19 cellular contexts compared by ENCODE assay signal in genomic region chr9:136776947-136777346, GRCh38. TPM values are rescaled to one million over a fixed set of nuclear protein-coding genes. Genes with fewer than 3 reads are reported as not detected.
A peak's percentile ranks its signal among the peaks of the same experiment; 100 is the strongest.
DNase-seq lines count a peak whose midpoint lies in the region; ATAC-seq, FAIRE-seq and TF ChIP-seq lines count a peak whose summit lies in the region.
"Had no signal": no experiment of that assay in that cellular context is flagged by ENCODE, and none has a peak within 500 bp of the region (broad histone marks: within the 10 kb centered on the region; RNA-seq: fewer than 3 reads in every experiment).

No MANE protein-coding gene starts in this region.

- peaks cover 57% of the 10 kb centered on the region for H3K27me3 Mint-ChIP-seq in Calu3 (ENCODE audit: unreplicated experiment)
- H3K27me3 Mint-ChIP-seq in naive thymus-derived CD4-positive, alpha-beta T cell, result peaks cover 10 to 35% (median 13%) of the 10 kb centered on the region in 5 donors

- no peak overlapping the region for H3K27ac Mint-ChIP-seq in Calu3 (ENCODE audit: unreplicated experiment)
- peak overlapping the region in 1 of 9 donors; percentile 7 for H3K27ac Mint-ChIP-seq in naive thymus-derived CD4-positive, alpha-beta T cell
- H3K27ac Mint-ChIP-seq: IgD-negative memory B cell had no signal

- H3K4me1 Mint-ChIP-seq in Calu3 (ENCODE audit: low read depth, unreplicated experiment), result peaks cover 16% of the 10 kb centered on the region
- peaks cover 0 to 11% (median 1%) of the 10 kb centered on the region in 7 donors for H3K4me1 Mint-ChIP-seq in naive thymus-derived CD4-positive, alpha-beta T cell

- H3K36me3 ChIP-seq in OCI-LY3 (replicated peaks; ENCODE audit: low read depth, low read length) (no peaks in the 10 kb centered on the region), kidney (ENCODE audit: control insufficient read depth in 1 of 2, insufficient read depth in 2 of 2, low read length in 2 of 2) (no peaks in the 10 kb centered on the region)
- H3K36me3 ChIP-seq in naive thymus-derived CD4-positive, alpha-beta T cell (ENCODE audit: control insufficient read depth in 2 of 3, insufficient read depth in 3 of 3, low read length in 3 of 3), result no peaks in the 10 kb centered on the region

- H3K9me3 Mint-ChIP-seq in Calu3 (ENCODE audit: low read depth, unreplicated experiment), result no peaks in the 10 kb centered on the region
- H3K9me3 Mint-ChIP-seq in naive thymus-derived CD4-positive, alpha-beta T cell, result peaks cover 0 to 11% (median 5%) of the 10 kb centered on the region in 11 donors

- peak overlapping the region; percentile 4; the same call in 1 of the 2 replicates for H3K4me2 ChIP-seq in OCI-LY3 (ENCODE audit: low read length)

- H3K27ac ChIP-seq in OCI-LY3 (ENCODE audit: low read length), result no peak overlapping the region
- H3K27ac ChIP-seq in kidney (ENCODE audit: low read depth in 2 of 2, low read length in 2 of 2), result no peak overlapping the region
- no peak overlapping the region for H3K27ac ChIP-seq in naive thymus-derived CD4-positive, alpha-beta T cell (ENCODE audit: low read depth, low read length)

- no peak overlapping the region for H2AFZ ChIP-seq in OCI-LY3 (ENCODE audit: low read depth, low read length)

- H3K27me3 ChIP-seq in OCI-LY3 (ENCODE audit: low read depth, low read length), result peaks cover 33% of the 10 kb centered on the region
- H3K27me3 ChIP-seq in naive thymus-derived CD4-positive, alpha-beta T cell (ENCODE audit: control insufficient read depth in 2 of 2, insufficient read depth in 2 of 2, low read length in 2 of 2), result no peaks in the 10 kb centered on the region

- FAIRE-seq in kidney (lab: Jason Lieb, UNC), result no peak
- FAIRE-seq: D721Med, H1 had no signal

- no peak overlapping the region for H3K9ac ChIP-seq in OCI-LY3 (ENCODE audit: low read length)
- H3K9ac ChIP-seq in kidney (ENCODE audit: low read length in 2 of 2), result no peak overlapping the region

- TF ChIP-seq CTCF in Calu3 (IDR thresholded peaks at IDR 0.05; ENCODE audit: unreplicated experiment) (no peak), OCI-LY3 (IDR thresholded peaks at IDR 0.05; ENCODE audit: low read depth, low read length) (no peak), kidney (IDR thresholded peaks at IDR 0.05; ENCODE audit: borderline replicate concordance, extremely low read depth, insufficient read depth) (no peak)

- H3K4me3 ChIP-seq in OCI-LY3 (ENCODE audit: low read length) (no peak overlapping the region), kidney (ENCODE audit: low read length in 2 of 2) (no peak overlapping the region)
- H3K4me3 ChIP-seq in naive thymus-derived CD4-positive, alpha-beta T cell (ENCODE audit: low read length), result no peak overlapping the region

- H3K9me3 ChIP-seq in OCI-LY3 (ENCODE audit: insufficient read depth, low read length), result peaks cover 5% of the 10 kb centered on the region
- H3K9me3 ChIP-seq in kidney (ENCODE audit: control insufficient read depth in 1 of 2, low read length in 2 of 2), result no peaks in the 10 kb centered on the region
- H3K9me3 ChIP-seq in naive thymus-derived CD4-positive, alpha-beta T cell (ENCODE audit: control insufficient read depth in 2 of 3, low read length in 3 of 3), result peaks cover 0 to 10% (median 0%) of the 10 kb centered on the region in 3 experiments

- POLR2A ChIA-PET in naive thymus-derived CD4-positive, alpha-beta T cell (lab: Charles Lee), result interaction anchor here (0.7 kb wide), 2 partner anchors 24 to 577 kb away, joined by 3 to 9 read pairs; no protein-coding TSS in a partner anchor

- no peak for TF ChIP-seq POLR2A in erythroblast (IDR thresholded peaks at IDR 0.05; ENCODE audit: low read length)

- peak overlapping the region; percentile 6 for H3K4me3 Mint-ChIP-seq in Calu3 (ENCODE audit: low read depth, unreplicated experiment)
- H3K4me3 Mint-ChIP-seq in naive thymus-derived CD4-positive, alpha-beta T cell, result no peak overlapping the region
- H3K4me3 Mint-ChIP-seq: IgD-negative memory B cell had no signal

- DNase-seq in Calu3, result no peak
- DNase-seq in kidney, result peak; percentile 25
- DNase-seq in posterior vena cava (ENCODE audit: low spot score), result peak; percentile 55
- DNase-seq in erythroblast (lab: John Stamatoyannopoulos, UW), result no peak
- no peak for DNase-seq in naive thymus-derived CD4-positive, alpha-beta T cell
- no peak for DNase-seq in NCI-H524 treated with DMSO at 0.1 percent for 48 hours (lab: John Stamatoyannopoulos, UW)
- DNase-seq: DMS79, NCI-H1417, NCI-H2029, NCI-H2171, NCI-H446, RPMI8226, SIG-M5 had no signal

- H3K79me2 ChIP-seq in OCI-LY3 (ENCODE audit: low read length), result no peaks in the 10 kb centered on the region

- intact Hi-C loops in Calu3 (cut with micrococcal nuclease; ENCODE audit: unreplicated experiment), result no loop called here
- intact Hi-C loops in kidney (cut with DNase I), result no loop called here
- intact Hi-C loops in posterior vena cava (cut with DNase I), result no loop called here
- intact Hi-C loops in naive thymus-derived CD4-positive, alpha-beta T cell (cut with micrococcal nuclease), result no loop called here

- H3K36me3 Mint-ChIP-seq in Calu3 (ENCODE audit: insufficient read depth, unreplicated experiment), result no peaks in the 10 kb centered on the region
- H3K36me3 Mint-ChIP-seq in naive thymus-derived CD4-positive, alpha-beta T cell, result peaks cover 0 to 5% (median 0%) of the 10 kb centered on the region in 5 donors

- BruUV-seq in Calu3 (replicated peaks; lab: Mats Ljungman, UMichigan), result no TSS peak

- no peak for ATAC-seq in naive thymus-derived CD4-positive, alpha-beta T cell

- H4K20me1 ChIP-seq in OCI-LY3 (ENCODE audit: insufficient read depth, low read length), result no peaks in the 10 kb centered on the region

- CTCF ChIA-PET in Calu3 (lab: Charles Lee), result no interaction called here
- CTCF ChIA-PET in naive thymus-derived CD4-positive, alpha-beta T cell (lab: Charles Lee), result interaction anchor here (1.2 to 2.6 kb wide), 2 partner anchors 11 to 86 kb away, joined by 5 to 12 read pairs; no protein-coding TSS in a partner anchor

- H3K4me1 ChIP-seq in OCI-LY3 (ENCODE audit: low read length), result no peaks in the 10 kb centered on the region
- H3K4me1 ChIP-seq in kidney (ENCODE audit: control insufficient read depth in 1 of 2, insufficient read depth in 1 of 2, low read depth in 1 of 2, low read length in 2 of 2), result no peaks in the 10 kb centered on the region
- H3K4me1 ChIP-seq in naive thymus-derived CD4-positive, alpha-beta T cell (ENCODE audit: control insufficient read depth in 2 of 2, insufficient read depth in 2 of 2, low read length in 2 of 2), result no peaks in the 10 kb centered on the region

RNA-seq across cellular contexts. Expression of gene LCN15, which starts 12.6 kb away (rescaled TPM):
- total RNA-seq in Calu3 (2022) (not detected in 2 replicates), kidney (not detected), posterior vena cava (not detected)
- polyA plus RNA-seq in kidney (ENCODE audit: insufficient read depth, low read depth, low replicate concordance), result not detected
- total RNA-seq in naive thymus-derived CD4-positive, alpha-beta T cell, result not detected
- polyA plus RNA-seq in naive thymus-derived CD4-positive, alpha-beta T cell, result not detected
- total RNA-seq: A673, HT1080 had no signal
- polyA plus RNA-seq: IgD-negative memory B cell had no signal

RNA-seq across cellular contexts. Expression of gene TMEM141, which starts 14.2 kb away (rescaled TPM):
- total RNA-seq in Calu3 (2022), result 64.1 and 75.8 TPM in 2 replicates
- 96.5 TPM for total RNA-seq in kidney
- 403 TPM for polyA plus RNA-seq in kidney (ENCODE audit: insufficient read depth, low read depth, low replicate concordance)
- 10 to 100 TPM; 28.1 to 33.9 TPM for total RNA-seq in posterior vena cava
- 10 to 100 TPM; 27.2 to 54.9 (median 36.2) TPM for total RNA-seq in naive thymus-derived CD4-positive, alpha-beta T cell
- 10 to 100 TPM; 28.2 to 30.6 TPM for polyA plus RNA-seq in naive thymus-derived CD4-positive, alpha-beta T cell

RNA-seq across cellular contexts. Expression of gene LCN8, which starts 18.9 kb away (rescaled TPM):
- total RNA-seq in Calu3 (2022) (not detected in 2 replicates), kidney (not detected), posterior vena cava (not detected)
- not detected for polyA plus RNA-seq in kidney (ENCODE audit: insufficient read depth, low read depth, low replicate concordance)
- under 1 TPM in 1 of 5 experiments, not detected in 4; 0.83 TPM for total RNA-seq in naive thymus-derived CD4-positive, alpha-beta T cell
- not detected for polyA plus RNA-seq in naive thymus-derived CD4-positive, alpha-beta T cell
- total RNA-seq: A673, H1, HT1080 had no signal

RNA-seq across cellular contexts. Expression of gene CCDC183, which starts 19.2 kb away (rescaled TPM):
- total RNA-seq in Calu3 (2022) (0.38 TPM in 1 of 2 replicates, not detected in the other), kidney (0.88 TPM), posterior vena cava (under 1 TPM; 0.29 to 0.42 TPM)
- 3.1 TPM for polyA plus RNA-seq in kidney (ENCODE audit: insufficient read depth, low read depth, low replicate concordance)
- total RNA-seq in naive thymus-derived CD4-positive, alpha-beta T cell, result 1 to 10 TPM in 4 of 5 experiments, under 1 TPM in 1; 0.36 to 6.6 (median 3.0) TPM
- under 1 TPM; 0.35 to 0.62 TPM for polyA plus RNA-seq in naive thymus-derived CD4-positive, alpha-beta T cell
- total RNA-seq: A673, HT1080 had no signal

RNA-seq across cellular contexts. Expression of gene LCN6, which starts 28.6 kb away (rescaled TPM):
- total RNA-seq in Calu3 (2022), result not detected in 2 replicates
- total RNA-seq in kidney, result 16.0 TPM
- polyA plus RNA-seq in kidney (ENCODE audit: insufficient read depth, low read depth, low replicate concordance), result not detected
- total RNA-seq in posterior vena cava, result 10 to 100 TPM; 22.8 to 36.9 TPM
- total RNA-seq in naive thymus-derived CD4-positive, alpha-beta T cell, result not detected
- not detected for polyA plus RNA-seq in naive thymus-derived CD4-positive, alpha-beta T cell
- total RNA-seq: A673, H1, HT1080 had no signal
- polyA plus RNA-seq: H1, IgD-negative memory B cell had no signal

Comparison
In these comparisons a context has a peak if more than half of its experiments do, and no peak if none do; other contexts are left out.
1. DNase-seq: peak in kidney (single experiment) and posterior vena cava (single experiment); none in Calu3 (single experiment), erythroblast (0 of 2), naive thymus-derived CD4-positive, alpha-beta T cell (0 of 9) and NCI-H524 treated with DMSO at 0.1 percent for 48 hours (single experiment).